1 cellular context compared by ENCODE assay signal in genomic region chr19:10404888-10405808, GRCh38.
TF ChIP-seq lines count a peak whose summit lies in the region.

No MANE protein-coding gene starts in this region.

TF ChIP-seq in neural cell, 6 proteins besides CTCF, POLR2A, EP300 and RAD21:
- TF ChIP-seq REST (IDR thresholded peaks at IDR 0.05; ENCODE audit: borderline replicate concordance) (no peak), MXI1 (conservative IDR thresholded peaks at IDR 0.05; ENCODE audit: poor library complexity, severe bottlenecking) (no peak), EZH2 (IDR thresholded peaks at IDR 0.05; ENCODE audit: borderline replicate concordance, insufficient read depth, low read length, poor library complexity, severe bottlenecking) (no peak), SMC3 (conservative IDR thresholded peaks at IDR 0.05; ENCODE audit: poor library complexity) (no peak), POLR2AphosphoS5 (IDR thresholded peaks at IDR 0.05) (no peak), TAF1 (IDR thresholded peaks at IDR 0.05; ENCODE audit: low read depth) (no peak)
